ENCODE assay signal across 9 cellular contexts in the genomic region with DNA sequence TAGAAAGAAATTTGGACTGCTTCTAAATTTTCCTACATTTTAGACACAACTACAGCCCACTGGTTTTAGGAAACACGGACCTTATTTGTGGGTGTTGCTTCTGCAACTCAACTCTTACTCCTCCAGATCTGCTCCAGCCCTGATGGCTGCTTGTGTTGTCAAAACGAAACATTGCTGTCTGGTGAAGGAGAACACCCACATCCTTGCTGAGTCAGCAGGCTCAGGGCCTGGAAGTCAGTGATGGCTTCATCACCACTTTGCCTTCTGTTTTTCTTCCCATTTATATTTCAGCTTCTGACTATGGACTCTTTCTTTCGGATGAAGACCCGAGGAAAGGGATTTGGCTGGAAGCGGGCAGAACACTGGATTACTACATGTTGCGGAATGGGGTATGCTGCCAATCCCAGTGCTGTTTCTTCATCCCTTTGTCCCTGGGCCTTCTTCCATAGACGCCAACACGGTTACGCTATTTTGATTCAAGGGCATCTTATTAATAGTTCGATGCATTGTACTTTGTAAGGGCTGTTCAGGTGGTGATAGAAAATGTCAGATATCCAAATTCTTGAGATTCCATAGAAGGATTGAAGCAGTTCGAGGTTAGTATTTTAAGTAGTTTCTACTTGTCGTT.
DNase-seq lines count a peak whose midpoint lies in the region; ATAC-seq and TF ChIP-seq lines count a peak whose summit lies in the region.
"Had no signal": no experiment of that assay in that cellular context is flagged by ENCODE, and none has a peak within 500 bp of the region (broad histone marks: within the 10 kb centered on the region; RNA-seq: fewer than 3 reads in every experiment).

No MANE protein-coding gene starts in this region.

- TF ChIP-seq CTCF in stomach (IDR thresholded peaks at IDR 0.05): no peak

- intact Hi-C loops in stomach (cut with DNase I; ENCODE audit: low total_unique reads): loop anchor here (5.0 kb wide), 1 partner anchor 243 kb away; no protein-coding TSS in a partner anchor

- no peak for TF ChIP-seq EP300 in stomach (IDR thresholded peaks at IDR 0.05)

- H3K4me3 ChIP-seq in stomach: no peak overlapping the region

- no peaks in the 10 kb centered on the region for H3K27me3 ChIP-seq in stomach

- TF ChIP-seq POLR2A in stomach (IDR thresholded peaks at IDR 0.05): no peak

- H3K27ac ChIP-seq in stomach: no peak overlapping the region
- H3K27ac ChIP-seq: KMS-11 had no signal

- ATAC-seq in GM18519 (IDR thresholded peaks at IDR 0.05; ENCODE audit: low FRiP score, unreplicated experiment): peak; percentile 58
- ATAC-seq in HG02642 (IDR thresholded peaks at IDR 0.05; ENCODE audit: poor library complexity, unreplicated experiment): peak; percentile 66

- WGBS in stomach, 5 donors: 90 to 92% (median 90%) methylated on average over 12 of the region's 12 CpGs

- H3K9me3 ChIP-seq in stomach: no peaks in the 10 kb centered on the region

- H3K4me1 ChIP-seq in stomach: peaks cover 0 to 8% (median 4%) of the 10 kb centered on the region in 4 donors

- H3K36me3 ChIP-seq in stomach: peaks cover 0 to 28% (median 26%) of the 10 kb centered on the region in 4 donors

- DNase-seq in amniotic epithelial cell (ENCODE audit: low read depth): peak; percentile 74
- peak; percentile 83 for DNase-seq in renal cortical epithelial cell (ENCODE audit: low read depth)
- no peak for DNase-seq in stomach
- DNase-seq in NOMO-1 (lab: John Stamatoyannopoulos, UW; ENCODE audit: unreplicated experiment in 2 of 2): no peak
- no peak for DNase-seq in NCI-H345 (lab: John Stamatoyannopoulos, UW)
- DNase-seq in NCI-H2107 treated with DMSO at 0.1 percent for 48 hours (lab: John Stamatoyannopoulos, UW; ENCODE audit: unreplicated experiment): no peak

Comparison
In these comparisons a context has a peak if more than half of its experiments do, and no peak if none do; other contexts are left out.
1. DNase-seq: peak in amniotic epithelial cell (single experiment) and renal cortical epithelial cell (single experiment); none in stomach (single experiment), NOMO-1 (0 of 2), NCI-H345 (single experiment) and NCI-H2107 treated with DMSO at 0.1 percent for 48 hours (single experiment).